30 cellular contexts compared by ENCODE assay signal in the genomic region with DNA sequence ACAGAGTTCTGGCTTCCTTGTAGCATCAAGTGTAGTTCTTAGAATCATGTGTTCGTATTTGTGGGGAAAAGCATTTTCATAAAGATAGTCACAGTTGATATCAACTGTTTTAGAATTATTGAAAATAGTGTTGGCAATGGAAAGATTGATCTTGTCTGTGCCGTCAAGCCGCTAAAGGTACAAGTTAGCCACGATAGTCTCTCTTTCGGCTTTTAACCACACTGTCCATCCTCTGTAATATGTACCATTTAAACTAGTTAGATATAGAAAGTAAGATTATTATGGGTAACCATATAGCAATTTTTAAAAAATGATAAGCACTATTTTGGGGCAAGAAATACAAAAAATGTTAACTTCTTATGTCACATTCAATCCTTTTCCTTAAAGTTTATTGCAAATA. TPM values are rescaled to one million over a fixed set of nuclear protein-coding genes. Genes with fewer than 3 reads are reported as not detected.
"Had no signal": no experiment of that assay in that cellular context is flagged by ENCODE, and none has a peak within 500 bp of the region (broad histone marks: within the 10 kb centered on the region; RNA-seq: fewer than 3 reads in every experiment).

No MANE protein-coding gene starts in this region.

- H3K4me3 ChIP-seq: Peyer's patch, SJCRH30 had no signal

- H3K27ac ChIP-seq: KMS-11, Peyer's patch, RWPE1, SJCRH30, WERI-Rb-1 had no signal

- H3K36me3 ChIP-seq: Peyer's patch had no signal

- H3K27me3 ChIP-seq: SJCRH30 had no signal

- DNase-seq: activated CD4-positive, alpha-beta memory T cell treated with anti-CD3 and anti-CD28 coated beads, Interleukin-2, amount 10 ng/mL, durations not matched to agents 7 days and 5 days; activated CD4-positive, alpha-beta T cell treated with anti-CD3 and anti-CD28 coated beads for 36 hours; activated CD4-positive, alpha-beta T cell treated with anti-CD3 and anti-CD28 coated beads, Interleukin-2, amount 50 U/mL, for 1 hour; activated CD8-positive, alpha-beta memory T cell treated with anti-CD3 and anti-CD28 coated beads, Interleukin-2, amount 50 U/mL, for 4 hours; activated gamma-delta T cell treated with Interleukin-2 at 50 U/mL for 16 hours; activated naive CD4-positive, alpha-beta T cell treated with anti-CD3 and anti-CD28 coated beads, Interleukin-2, amount 10 ng/mL, durations not matched to agents 7 days and 5 days; activated naive CD8-positive, alpha-beta T cell treated with anti-CD3 and anti-CD28 coated beads for 36 hours; activated T-cell treated with anti-CD3 and anti-CD28 coated beads, Interleukin-2, amount 50 U/mL, for 72 hours; central memory CD4-positive, alpha-beta T cell; NCI-H1092; NCI-H1417; NCI-H1930; NCI-H2107; NCI-H510A treated with DMSO at 0.1 percent for 48 hours; NCI-H69; NK-92 treated with Interleukin-12 subunit alpha and Interleukin-12 subunit beta, amount 100 ng/mL, for 24 hours; OCI-M1; Peyer's patch; Right ventricle myocardium superior; SJCRH30; SK-N-SH; T-helper 1 cell; WERI-Rb-1 had no signal

- H3K4me1 ChIP-seq: SJCRH30 had no signal

- H3K9me3 Mint-ChIP-seq: activated CD4-positive, alpha-beta memory T cell treated with anti-CD3 and anti-CD28 coated beads, Interleukin-2, amount 10 ng/mL, durations not matched to agents 7 days and 5 days; activated T-helper 2 cell treated with anti-CD3 and anti-CD28 coated beads, Interferon-gamma antibody, Interleukin-2, Interleukin-4, amounts not matched to agents 10 μg/mL and 5 μg/mL and 100 μg/mL, durations not matched to agents 14 hours and 24 hours and 36 hours had no signal

- ATAC-seq: activated CD4-positive, alpha-beta T cell treated with anti-CD3 and anti-CD28 coated beads for 36 hours; activated T-cell treated with anti-CD3 and anti-CD28 coated beads, Interleukin-2, amount 50 U/mL, for 72 hours had no signal

- H3K4me3 Mint-ChIP-seq: activated CD4-positive, alpha-beta memory T cell treated with anti-CD3 and anti-CD28 coated beads, Interleukin-2, amount 10 ng/mL, durations not matched to agents 7 days and 5 days; activated CD4-positive, alpha-beta T cell treated with anti-CD3 and anti-CD28 coated beads for 36 hours; activated naive CD4-positive, alpha-beta T cell treated with anti-CD3 and anti-CD28 coated beads, Interleukin-2, amount 10 ng/mL, durations not matched to agents 7 days and 5 days; activated naive CD8-positive, alpha-beta T cell treated with anti-CD3 and anti-CD28 coated beads for 36 hours; activated T-cell treated with anti-CD3 and anti-CD28 coated beads, Interleukin-2, amount 50 U/mL, for 72 hours had no signal

- H3K9me3 ChIP-seq: Peyer's patch, SK-N-SH had no signal

- H3K27ac Mint-ChIP-seq: activated CD4-positive, alpha-beta memory T cell treated with anti-CD3 and anti-CD28 coated beads, Interleukin-2, amount 10 ng/mL, durations not matched to agents 7 days and 5 days; activated CD4-positive, alpha-beta T cell treated with anti-CD3 and anti-CD28 coated beads for 36 hours; activated naive CD4-positive, alpha-beta T cell treated with anti-CD3 and anti-CD28 coated beads, Interleukin-2, amount 10 ng/mL, durations not matched to agents 7 days and 5 days; activated naive CD8-positive, alpha-beta T cell treated with anti-CD3 and anti-CD28 coated beads for 36 hours; activated T-cell treated with anti-CD3 and anti-CD28 coated beads, Interleukin-2, amount 50 U/mL, for 72 hours; activated T-helper 2 cell treated with anti-CD3 and anti-CD28 coated beads, Interferon-gamma antibody, Interleukin-2, Interleukin-4, amounts not matched to agents 10 μg/mL and 5 μg/mL and 100 μg/mL, durations not matched to agents 14 hours and 24 hours and 36 hours had no signal

RNA-seq across cellular contexts. Expression of a gene that starts 8.7 kb away (rescaled TPM):
- total RNA-seq: activated CD4-positive, alpha-beta memory T cell treated with anti-CD3 and anti-CD28 coated beads, Interleukin-2, amount 10 ng/mL, durations not matched to agents 7 days and 5 days; activated CD4-positive, alpha-beta T cell treated with anti-CD3 and anti-CD28 coated beads for 36 hours; activated naive CD8-positive, alpha-beta T cell treated with anti-CD3 and anti-CD28 coated beads for 36 hours; activated T-cell treated with anti-CD3 and anti-CD28 coated beads, Interleukin-2, amount 50 U/mL, for 72 hours; activated T-helper 2 cell treated with anti-CD3 and anti-CD28 coated beads, Interferon-gamma antibody, Interleukin-2, Interleukin-4, amounts not matched to agents 10 μg/mL and 5 μg/mL and 100 μg/mL, durations not matched to agents 14 hours and 24 hours and 36 hours; bronchial epithelial cell; MCF 10A; Right ventricle myocardium superior; T-helper 2 cell treated with Interferon-gamma antibody and Interleukin-4, amounts not matched to agents 100 ng/mL and 5 ng/mL, for 36 hours had no signal

RNA-seq across cellular contexts. Expression of a gene that starts 11.6 kb away (rescaled TPM):
- total RNA-seq: activated CD4-positive, alpha-beta memory T cell treated with anti-CD3 and anti-CD28 coated beads, Interleukin-2, amount 10 ng/mL, durations not matched to agents 7 days and 5 days; activated CD4-positive, alpha-beta T cell treated with anti-CD3 and anti-CD28 coated beads for 36 hours; activated naive CD8-positive, alpha-beta T cell treated with anti-CD3 and anti-CD28 coated beads for 36 hours; activated T-cell treated with anti-CD3 and anti-CD28 coated beads, Interleukin-2, amount 50 U/mL, for 72 hours; activated T-helper 2 cell treated with anti-CD3 and anti-CD28 coated beads, Interferon-gamma antibody, Interleukin-2, Interleukin-4, amounts not matched to agents 10 μg/mL and 5 μg/mL and 100 μg/mL, durations not matched to agents 14 hours and 24 hours and 36 hours; bronchial epithelial cell; MCF 10A; Peyer's patch; Right ventricle myocardium superior; T-helper 2 cell treated with Interferon-gamma antibody and Interleukin-4, amounts not matched to agents 100 ng/mL and 5 ng/mL, for 36 hours had no signal
- polyA plus RNA-seq: adipose tissue had no signal
